10 cellular contexts compared by ENCODE assay signal in genomic region chr2:147628971-147629421, GRCh38.
DNase-seq lines count a peak whose midpoint lies in the region; ATAC-seq and TF ChIP-seq lines count a peak whose summit lies in the region.
"Had no signal": no experiment of that assay in that cellular context is flagged by ENCODE, and none has a peak within 500 bp of the region (broad histone marks: within the 10 kb centered on the region; RNA-seq: fewer than 3 reads in every experiment).

No MANE protein-coding gene starts in this region.

- no peak overlapping the region for H3K4me3 Mint-ChIP-seq in WTC11
- H3K4me3 Mint-ChIP-seq: stimulated activated memory B cell treated with anti-CD40 and anti-IgM and Interleukin-4, amounts not matched to agents 10 μg/mL and 1 μg/mL and 100 μg/mL, for 72 hours had no signal

- H3K27me3 ChIP-seq in foreskin keratinocyte, result no peaks in the 10 kb centered on the region

- CTCF ChIA-PET in WTC11 (lab: Charles Lee), result no interaction called here

- H3K36me3 Mint-ChIP-seq in WTC11, result no peaks in the 10 kb centered on the region
- H3K36me3 Mint-ChIP-seq: stimulated activated memory B cell treated with anti-CD40 and anti-IgM and Interleukin-4, amounts not matched to agents 10 μg/mL and 1 μg/mL and 100 μg/mL, for 72 hours had no signal

- H3K4me1 ChIP-seq in foreskin keratinocyte, result peaks cover 10% of the 10 kb centered on the region

- H3K9me3 Mint-ChIP-seq in WTC11, result no peaks in the 10 kb centered on the region
- H3K9me3 Mint-ChIP-seq: stimulated activated memory B cell treated with anti-CD40 and anti-IgM and Interleukin-4, amounts not matched to agents 10 μg/mL and 1 μg/mL and 100 μg/mL, for 72 hours had no signal

- TF ChIP-seq CTCF in foreskin keratinocyte (conservative IDR thresholded peaks at IDR 0.05), result no peak
- TF ChIP-seq CTCF in WTC11 (IDR thresholded peaks at IDR 0.05), result no peak

- ATAC-seq in GM18517 (IDR thresholded peaks at IDR 0.05; ENCODE audit: unreplicated experiment) (peak; percentile 51), GM21526 (IDR thresholded peaks at IDR 0.05; ENCODE audit: low FRiP score, unreplicated experiment) (peak; percentile 50), HG03457 (IDR thresholded peaks at IDR 0.05; ENCODE audit: unreplicated experiment) (peak; percentile 60), foreskin keratinocyte (peak; percentile 74), WTC11 (no peak)
- ATAC-seq: stimulated activated memory B cell treated with anti-CD40 and anti-IgM and Interleukin-4, amounts not matched to agents 10 μg/mL and 1 μg/mL and 100 μg/mL, for 72 hours had no signal

- H3K27me3 Mint-ChIP-seq in WTC11 (ENCODE audit: low read depth), result no peaks in the 10 kb centered on the region
- H3K27me3 Mint-ChIP-seq: stimulated activated memory B cell treated with anti-CD40 and anti-IgM and Interleukin-4, amounts not matched to agents 10 μg/mL and 1 μg/mL and 100 μg/mL, for 72 hours had no signal

- POLR2A ChIA-PET in WTC11 (lab: Charles Lee), result no interaction called here

- H3K4me1 Mint-ChIP-seq in WTC11, result no peaks in the 10 kb centered on the region

- no peak overlapping the region for H3K27ac Mint-ChIP-seq in WTC11
- H3K27ac Mint-ChIP-seq: stimulated activated memory B cell treated with anti-CD40 and anti-IgM and Interleukin-4, amounts not matched to agents 10 μg/mL and 1 μg/mL and 100 μg/mL, for 72 hours had no signal

- DNase-seq in foreskin keratinocyte (peak in 1 of 2 donors; percentile 31), NCI-H524 treated with DMSO at 0.1 percent for 48 hours (lab: John Stamatoyannopoulos, UW) (no peak), WTC11 (ENCODE audit: low spot score) (no peak), NCI-H526 (lab: John Stamatoyannopoulos, UW) (no peak), UCSD-AML1 (lab: John Stamatoyannopoulos, UW; ENCODE audit: unreplicated experiment) (no peak)
- DNase-seq: NCI-H2029 treated with DMSO at 0.1 percent for 48 hours had no signal

- H3K27ac ChIP-seq in foreskin keratinocyte, result peak overlapping the region; percentile 21

TF ChIP-seq in WTC11, 78 proteins besides CTCF, POLR2A, EP300 and RAD21 (continues in another document):
- TF ChIP-seq ZNF671 (CRISPR knock-in tag; IDR thresholded peaks at IDR 0.05) (no peak), ZNF232 (CRISPR knock-in tag; IDR thresholded peaks at IDR 0.05) (no peak), USF1 (CRISPR knock-in tag; IDR thresholded peaks at IDR 0.05) (no peak), EMX1 (CRISPR knock-in tag; IDR thresholded peaks at IDR 0.05) (no peak), USF2 (CRISPR knock-in tag; IDR thresholded peaks at IDR 0.05) (no peak), E2F5 (CRISPR knock-in tag; IDR thresholded peaks at IDR 0.05) (no peak), PRDM15 (CRISPR knock-in tag; IDR thresholded peaks at IDR 0.05) (no peak), OVOL2 (CRISPR knock-in tag; IDR thresholded peaks at IDR 0.05; ENCODE audit: borderline replicate concordance) (no peak), ZNF512 (CRISPR knock-in tag; IDR thresholded peaks at IDR 0.05; ENCODE audit: borderline replicate concordance) (no peak), ARID4B (CRISPR knock-in tag; IDR thresholded peaks at IDR 0.05; ENCODE audit: borderline replicate concordance) (no peak), GRHL2 (CRISPR knock-in tag; IDR thresholded peaks at IDR 0.05; ENCODE audit: insufficient replicate concordance, severe bottlenecking) (no peak), FOXJ3 (CRISPR knock-in tag; IDR thresholded peaks at IDR 0.05; ENCODE audit: borderline replicate concordance) (no peak), MYBL2 (CRISPR knock-in tag; IDR thresholded peaks at IDR 0.05) (no peak)
